24 cellular contexts compared by ENCODE assay signal in the genomic region with DNA sequence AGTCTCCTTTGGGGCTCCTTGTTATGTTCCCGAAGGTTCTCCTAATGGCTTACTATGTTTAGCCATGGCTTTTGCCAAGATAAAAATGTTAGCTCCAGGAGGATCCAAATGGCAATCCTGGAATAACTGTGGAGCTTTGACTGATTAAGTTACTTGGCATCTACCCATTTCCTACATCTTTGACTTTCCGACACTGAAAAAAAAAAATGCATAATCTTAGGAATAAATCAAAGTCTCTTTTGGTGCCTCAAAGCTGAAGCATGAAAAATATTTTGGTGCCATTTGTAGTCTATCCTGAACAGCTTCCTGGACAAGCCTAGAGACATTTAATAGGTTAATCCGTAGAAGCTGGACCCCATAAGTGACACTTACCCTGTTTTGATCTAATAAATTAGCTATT.
"Had no signal": no experiment of that assay in that cellular context is flagged by ENCODE, and none has a peak within 500 bp of the region (broad histone marks: within the 10 kb centered on the region; RNA-seq: fewer than 3 reads in every experiment).

No MANE protein-coding gene starts in this region.

- H3K27ac ChIP-seq: lower lobe of right lung, parathyroid adenoma, psoas muscle, tibial nerve, vagina had no signal

- H3K9me3 ChIP-seq: heart left ventricle, lower lobe of right lung, psoas muscle, right atrium auricular region, tibial nerve, vagina had no signal

- H3K27me3 ChIP-seq: heart left ventricle, right atrium auricular region, tibial nerve, vagina had no signal

- DNase-seq: heart left ventricle; hypothalamus; immature natural killer cell; kidney; lower lobe of right lung; mammary epithelial cell; mesenchymal stem cell; naive thymus-derived CD8-positive, alpha-beta T cell; nucleus accumbens; psoas muscle; small intestine; stimulated activated CD4-positive, alpha-beta T cell treated with anti-CD3 and anti-CD28 coated beads, Interleukin-1b, Interleukin-23, amount 100 ng/mL, for 48 hours; stimulated activated CD4-positive, alpha-beta T cell treated with anti-CD3 and anti-CD28 coated beads, Interleukin-2, amount 100 ng/mL, for 48 hours; stimulated activated CD4-positive, alpha-beta T cell treated with anti-CD3 and anti-CD28 coated beads, Interleukin-4, amount 100 ng/mL, for 4 hours; stimulated activated CD8-positive, alpha-beta memory T cell treated with anti-CD3 and anti-CD28 coated beads, Interleukin-4, amount 100 ng/mL, for 48 hours; stimulated activated naive CD4-positive, alpha-beta T cell treated with Interleukin-2 at 50 U/mL for 16 hours; stimulated activated naive CD8-positive, alpha-beta T cell treated with anti-CD3 and anti-CD28 coated beads, Interleukin-15, amount 100 ng/mL, for 72 hours; substantia nigra had no signal

- H2AFZ ChIP-seq: parathyroid adenoma had no signal

- H3K36me3 ChIP-seq: lower lobe of right lung, tibial nerve had no signal

- ATAC-seq: lower lobe of right lung; naive thymus-derived CD8-positive, alpha-beta T cell; sciatic nerve; stimulated activated memory B cell treated with anti-CD40 and anti-IgM and Interleukin-4, amounts not matched to agents 10 μg/mL and 1 μg/mL and 100 μg/mL, for 72 hours; stimulated activated naive CD8-positive, alpha-beta T cell treated with anti-CD3 and anti-CD28 coated beads, Interleukin-15, amount 100 ng/mL, for 72 hours had no signal

- H3K4me3 ChIP-seq: heart left ventricle, lower lobe of right lung, psoas muscle, right atrium auricular region, tibial nerve, vagina had no signal

- H3K4me1 ChIP-seq: lower lobe of right lung, psoas muscle had no signal

- H3K9ac ChIP-seq: parathyroid adenoma had no signal
